ENCODE assay signal across 28 cellular contexts in the genomic region with DNA sequence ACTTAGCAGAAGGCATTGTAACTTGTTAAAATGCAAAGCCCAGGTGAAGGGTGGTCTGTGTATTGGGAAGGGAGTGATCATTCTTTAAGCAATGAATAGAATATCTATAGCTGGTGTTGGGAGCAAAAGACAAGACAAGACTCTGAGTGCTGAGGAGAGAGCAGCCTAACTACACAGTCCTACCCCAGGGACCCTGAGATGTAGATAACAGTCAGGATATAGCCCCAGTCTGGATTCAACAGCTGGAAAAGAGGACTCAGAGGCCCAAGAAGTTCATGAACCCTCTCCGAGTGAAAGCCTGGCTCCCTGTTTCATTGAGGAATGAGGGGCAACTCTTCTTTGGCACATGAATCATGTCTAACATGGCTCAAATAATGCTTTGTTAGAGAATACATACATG.
DNase-seq lines count a peak whose midpoint lies in the region; ATAC-seq, FAIRE-seq and TF ChIP-seq lines count a peak whose summit lies in the region.
"Had no signal": no experiment of that assay in that cellular context is flagged by ENCODE, and none has a peak within 500 bp of the region (broad histone marks: within the 10 kb centered on the region; RNA-seq: fewer than 3 reads in every experiment).

No MANE protein-coding gene starts in this region.

- H3K9me3 Mint-ChIP-seq in nephron (no peaks in the 10 kb centered on the region), nephron progenitor cell (peaks cover 5% of the 10 kb centered on the region)
- no peaks in the 10 kb centered on the region for H3K9me3 Mint-ChIP-seq in activated CD8-positive, alpha-beta T cell treated with anti-CD3 and anti-CD28 coated beads, Interleukin-2, amount 10 ng/mL, durations not matched to agents 7 days and 5 days (ENCODE audit: insufficient read depth)
- H3K9me3 Mint-ChIP-seq: CD8-positive, alpha-beta memory T cell had no signal

- H3K27ac ChIP-seq in trophoblast cell (ENCODE audit: low read depth, low read length), result no peak overlapping the region
- H3K27ac ChIP-seq in HepG2 (ENCODE audit: extremely low read length, insufficient read depth, low read length), result no peak overlapping the region
- H3K27ac ChIP-seq: BLaER1 had no signal

- intact Hi-C loops in left ventricle myocardium superior (cut with micrococcal nuclease), result no loop called here
- intact Hi-C loops in Right ventricle myocardium superior (cut with DNase I), result no loop called here
- intact Hi-C loops in HepG2 (cut with micrococcal nuclease; ENCODE audit: unreplicated experiment), result no loop called here

- no peaks in the 10 kb centered on the region for H4K20me1 ChIP-seq in HepG2 (ENCODE audit: insufficient read depth, low read length)
- H4K20me1 ChIP-seq: BLaER1 had no signal

- peak; percentile 54 for ATAC-seq in left ventricle myocardium superior
- ATAC-seq in Right ventricle myocardium superior (ENCODE audit: poor library complexity), result no peak
- no peak for ATAC-seq in HepG2
- ATAC-seq in activated CD8-positive, alpha-beta T cell treated with anti-CD3 and anti-CD28 coated beads, Interleukin-2, amount 10 ng/mL, durations not matched to agents 7 days and 5 days, result no peak
- ATAC-seq: GM12878 had no signal

- no peak overlapping the region for H2BK120ac ChIP-seq in trophoblast cell (ENCODE audit: insufficient read depth, low read length, poor library complexity)

- H3K36me3 Mint-ChIP-seq in nephron (ENCODE audit: low read depth), result no peaks in the 10 kb centered on the region
- no peaks in the 10 kb centered on the region for H3K36me3 Mint-ChIP-seq in nephron progenitor cell (ENCODE audit: low read depth)
- no peaks in the 10 kb centered on the region for H3K36me3 Mint-ChIP-seq in activated CD8-positive, alpha-beta T cell treated with anti-CD3 and anti-CD28 coated beads, Interleukin-2, amount 10 ng/mL, durations not matched to agents 7 days and 5 days (ENCODE audit: low read depth)
- H3K36me3 Mint-ChIP-seq: CD14-positive monocyte; CD4-positive, alpha-beta memory T cell; CD4-positive, CD25-positive, alpha-beta regulatory T cell; CD8-positive, alpha-beta memory T cell had no signal

- no peak for FAIRE-seq in HepG2 (lab: Jason Lieb, UNC)
- FAIRE-seq: A204.1, GM12878, GM12892, GM18507 had no signal

- H3K4me3 Mint-ChIP-seq in nephron, result no peak overlapping the region
- H3K4me3 Mint-ChIP-seq in nephron progenitor cell, result no peak overlapping the region
- no peak overlapping the region for H3K4me3 Mint-ChIP-seq in activated CD8-positive, alpha-beta T cell treated with anti-CD3 and anti-CD28 coated beads, Interleukin-2, amount 10 ng/mL, durations not matched to agents 7 days and 5 days
- H3K4me3 Mint-ChIP-seq: CD14-positive monocyte; CD4-positive, alpha-beta memory T cell; CD4-positive, CD25-positive, alpha-beta regulatory T cell; CD8-positive, alpha-beta memory T cell had no signal

- no peak overlapping the region for H3K4ac ChIP-seq in trophoblast cell (ENCODE audit: low read depth, low read length)

- no peak overlapping the region for H2AFZ ChIP-seq in trophoblast cell (ENCODE audit: insufficient read depth, low read length, poor library complexity)
- no peak overlapping the region for H2AFZ ChIP-seq in HepG2 (ENCODE audit: low read length)

- H3K4me1 ChIP-seq in trophoblast cell (ENCODE audit: control insufficient read depth in 1 of 2, insufficient read depth in 2 of 2, low read length in 2 of 2) (peaks cover 10 to 12% of the 10 kb centered on the region in 2 experiments), HepG2 (ENCODE audit: insufficient read depth, low read length) (no peaks in the 10 kb centered on the region)
- H3K4me1 ChIP-seq: BE2C had no signal

- peaks cover 2% of the 10 kb centered on the region for H3K79me2 ChIP-seq in trophoblast cell (ENCODE audit: control insufficient read depth, insufficient read depth, low read length, poor library complexity)
- H3K79me2 ChIP-seq in HepG2 (ENCODE audit: insufficient read depth, low read length), result no peaks in the 10 kb centered on the region

- H3K18ac ChIP-seq in trophoblast cell (ENCODE audit: low read length), result no peak overlapping the region

- H3K4me3 ChIP-seq in trophoblast cell (ENCODE audit: low read depth, low read length) (no peak overlapping the region), HepG2 (replicated peaks in 1 of 3; ENCODE audit: insufficient read depth in 1 of 3, low read depth in 2 of 3, low read length in 3 of 3) (no peak overlapping the region)
- H3K4me3 ChIP-seq: BLaER1, GM12878 had no signal

- H3K36me3 ChIP-seq in trophoblast cell (ENCODE audit: control insufficient read depth in 1 of 2, insufficient read depth in 2 of 2, low read length in 2 of 2) (no peaks in the 10 kb centered on the region), HepG2 (replicated peaks in 1 of 2; ENCODE audit: control insufficient read depth in 1 of 2, insufficient read depth in 2 of 2, low read length in 2 of 2) (no peaks in the 10 kb centered on the region)
- H3K36me3 ChIP-seq: BE2C, BLaER1 had no signal

- no TSS peak for BruUV-seq in HepG2 (replicated peaks; lab: Mats Ljungman, UMichigan)

- no CpG with 5 or more reads among the region's 1 CpG for WGBS in trophoblast cell (ENCODE audit: extremely low coverage, insufficient coverage, insufficient read length)
- 0% methylated on average over 1 of the region's 1 CpG for WGBS in HepG2 (ENCODE audit: low lambda C conversion rate)

- no peak for TF ChIP-seq EP300 in HepG2 (IDR thresholded peaks at IDR 0.05; ENCODE audit: low read depth in 2 of 2, low read length in 2 of 2)
- no peak for TF ChIP-seq EP300 in HepG2 (CRISPR knock-in tag; IDR thresholded peaks at IDR 0.05; ENCODE audit: borderline replicate concordance)

- H3K9ac ChIP-seq in trophoblast cell (ENCODE audit: low read length) (no peak overlapping the region), HepG2 (ENCODE audit: insufficient read depth, low read depth, low read length) (no peak overlapping the region)
- H3K9ac ChIP-seq: BLaER1 had no signal

- H3K23ac ChIP-seq in trophoblast cell (ENCODE audit: low read length), result no peak overlapping the region

- no peak overlapping the region for H4K12ac ChIP-seq in trophoblast cell (ENCODE audit: low read depth, low read length)

- peak overlapping the region; percentile 24 for H2BK12ac ChIP-seq in trophoblast cell (ENCODE audit: low read length)

- no peak for TF ChIP-seq CTCF in nephron (IDR thresholded peaks at IDR 0.05; ENCODE audit: unreplicated experiment in 3 of 3)
- no peak for TF ChIP-seq CTCF in HepG2 (CRISPR knock-in tag; IDR thresholded peaks at IDR 0.05)
- TF ChIP-seq CTCF in nephron progenitor cell (IDR thresholded peaks at IDR 0.05), result no peak

- POLR2A ChIA-PET in HepG2 (lab: Yijun Ruan, JAX), result no interaction called here
- POLR2A ChIA-PET in activated CD8-positive, alpha-beta T cell treated with anti-CD3 and anti-CD28 coated beads, Interleukin-2, amount 10 ng/mL, durations not matched to agents 7 days and 5 days (lab: Charles Lee), result no interaction called here

- H3K4me2 ChIP-seq in trophoblast cell (ENCODE audit: low read length) (no peak overlapping the region), HepG2 (ENCODE audit: low read depth, low read length) (no peak overlapping the region)
- H3K4me2 ChIP-seq: BLaER1 had no signal

- H3K4me1 Mint-ChIP-seq in nephron (peaks cover 5% of the 10 kb centered on the region), nephron progenitor cell (peaks cover 5% of the 10 kb centered on the region)
- H3K4me1 Mint-ChIP-seq in activated CD8-positive, alpha-beta T cell treated with anti-CD3 and anti-CD28 coated beads, Interleukin-2, amount 10 ng/mL, durations not matched to agents 7 days and 5 days (ENCODE audit: low read depth), result no peaks in the 10 kb centered on the region
- H3K4me1 Mint-ChIP-seq: CD4-positive, alpha-beta memory T cell; CD4-positive, CD25-positive, alpha-beta regulatory T cell; CD8-positive, alpha-beta memory T cell had no signal

- TF ChIP-seq POLR2A in HepG2 (IDR thresholded peaks at IDR 0.05; ENCODE audit: insufficient read depth in 1 of 2, low read depth in 2 of 2, low read length in 2 of 2), result no peak

- H3K9me3 ChIP-seq in trophoblast cell (ENCODE audit: insufficient read depth, low read depth, low read length) (no peaks in the 10 kb centered on the region), HepG2 (ENCODE audit: low read length) (no peaks in the 10 kb centered on the region)
- H3K9me3 ChIP-seq: BE2C had no signal

- no peak overlapping the region for H3K14ac ChIP-seq in trophoblast cell (ENCODE audit: low read length)

- H3K79me1 ChIP-seq in trophoblast cell (ENCODE audit: low read length), result peaks cover 20% of the 10 kb centered on the region

- peak overlapping the region; percentile 51 for H4K91ac ChIP-seq in trophoblast cell (ENCODE audit: low read depth, low read length)

- DNase-seq in left ventricle myocardium superior (no peak), Right ventricle myocardium superior (no peak), trophoblast cell (no peak), HepG2 (ENCODE audit: low spot score) (no peak), nephron progenitor cell (no peak)
- no peak for DNase-seq in activated CD8-positive, alpha-beta T cell treated with anti-CD3 and anti-CD28 coated beads, Interleukin-2, amount 10 ng/mL, durations not matched to agents 7 days and 5 days
- DNase-seq: 8988T; ACHN; BE2C; C1 segment of cervical spinal cord; CD4-positive, alpha-beta memory T cell; CD4-positive, CD25-positive, alpha-beta regulatory T cell; CD8-positive, alpha-beta memory T cell; COR-L47; DMS 273 treated with DMSO at 0.1 percent for 48 hours; DMS153; DMS53; DMS79; DND-41; EL; GDM1 had no signal

- no peak for TF ChIP-seq RAD21 in HepG2 (CRISPR knock-in tag; IDR thresholded peaks at IDR 0.05)

- H3K27ac Mint-ChIP-seq in nephron (peak overlapping the region in 2 of 3 experiments; percentile 4 to 24), nephron progenitor cell (no peak overlapping the region)
- H3K27ac Mint-ChIP-seq in activated CD8-positive, alpha-beta T cell treated with anti-CD3 and anti-CD28 coated beads, Interleukin-2, amount 10 ng/mL, durations not matched to agents 7 days and 5 days, result no peak overlapping the region
- H3K27ac Mint-ChIP-seq: CD14-positive monocyte; CD4-positive, alpha-beta memory T cell; CD4-positive, CD25-positive, alpha-beta regulatory T cell; CD8-positive, alpha-beta memory T cell had no signal

- H2BK5ac ChIP-seq in trophoblast cell (ENCODE audit: low read depth, low read length, poor library complexity), result no peak overlapping the region

- no peak overlapping the region for H2AK5ac ChIP-seq in trophoblast cell (ENCODE audit: low read length)

- H3K27me3 ChIP-seq in trophoblast cell (ENCODE audit: insufficient read depth, low read length) (no peaks in the 10 kb centered on the region), HepG2 (ENCODE audit: control insufficient read depth in 1 of 2, insufficient read depth in 2 of 2, low read length in 2 of 2) (no peaks in the 10 kb centered on the region)
- H3K27me3 ChIP-seq: BE2C, BLaER1 had no signal

- peaks cover 5% of the 10 kb centered on the region for H3K27me3 Mint-ChIP-seq in nephron (ENCODE audit: low read depth)
- peaks cover 9% of the 10 kb centered on the region for H3K27me3 Mint-ChIP-seq in nephron progenitor cell (ENCODE audit: low read depth, poor library complexity)
- no peaks in the 10 kb centered on the region for H3K27me3 Mint-ChIP-seq in activated CD8-positive, alpha-beta T cell treated with anti-CD3 and anti-CD28 coated beads, Interleukin-2, amount 10 ng/mL, durations not matched to agents 7 days and 5 days (ENCODE audit: low read depth)
- H3K27me3 Mint-ChIP-seq: CD4-positive, CD25-positive, alpha-beta regulatory T cell had no signal

- in situ Hi-C loops in HepG2 (cut with HindIII; ENCODE audit: extremely low pct_ligation_motif_present, low pct_unique_long_range_greater_than_20kb), result no loop called here

- no peak overlapping the region for H4K8ac ChIP-seq in trophoblast cell (ENCODE audit: low read depth, low read length)

- CTCF ChIA-PET in HepG2 (lab: Yijun Ruan, JAX; ENCODE audit: low intra/inter-chr PET ratio, low total read pairs), result no interaction called here
- CTCF ChIA-PET in activated CD8-positive, alpha-beta T cell treated with anti-CD3 and anti-CD28 coated beads, Interleukin-2, amount 10 ng/mL, durations not matched to agents 7 days and 5 days (lab: Charles Lee), result interaction anchor here (1.4 kb wide), 1 partner anchor 92 kb away, joined by 3 read pairs; no protein-coding TSS in a partner anchor

Comparison
In these comparisons a context has a peak if more than half of its experiments do, and no peak if none do; other contexts are left out.
1. H3K27ac Mint-ChIP-seq: peak in nephron (2 of 3); none in nephron progenitor cell (single experiment) and activated CD8-positive, alpha-beta T cell treated with anti-CD3 and anti-CD28 coated beads, Interleukin-2, amount 10 ng/mL, durations not matched to agents 7 days and 5 days (single experiment).